ENCODE assay signal across 10 cellular contexts in genomic region chr6:137342607-137343186, GRCh38.
DNase-seq lines count a peak whose midpoint lies in the region; ATAC-seq and TF ChIP-seq lines count a peak whose summit lies in the region.
"Had no signal": no experiment of that assay in that cellular context is flagged by ENCODE, and none has a peak within 500 bp of the region (broad histone marks: within the 10 kb centered on the region; RNA-seq: fewer than 3 reads in every experiment).

No MANE protein-coding gene starts in this region.

- intact Hi-C loops in head of caudate nucleus (cut with DNase I), result no loop called here
- intact Hi-C loops in testis (cut with DNase I; ENCODE audit: low total_unique reads), result no loop called here

- peaks cover 10% of the 10 kb centered on the region for H3K4me1 ChIP-seq in testis

- H4K20me1 ChIP-seq in SU-DHL-6 (ENCODE audit: low read depth, low read length), result no peaks in the 10 kb centered on the region

- peak overlapping the region; percentile 81 for H3K27ac Mint-ChIP-seq in stimulated activated effector memory CD8-positive, alpha-beta T cell treated with anti-CD3 and anti-CD28 coated beads, Interleukin-12 subunit alpha, Interleukin-12 subunit beta, amount 100 ng/mL, for 72 hours

- no peak for TF ChIP-seq POLR2A in testis (IDR thresholded peaks at IDR 0.05)

- no peaks in the 10 kb centered on the region for H3K36me3 Mint-ChIP-seq in stimulated activated effector memory CD8-positive, alpha-beta T cell treated with anti-CD3 and anti-CD28 coated beads, Interleukin-12 subunit alpha, Interleukin-12 subunit beta, amount 100 ng/mL, for 72 hours

- ATAC-seq in stimulated activated effector memory CD8-positive, alpha-beta T cell treated with anti-CD3 and anti-CD28 coated beads, Interleukin-12 subunit alpha, Interleukin-12 subunit beta, amount 100 ng/mL, for 72 hours, result no peak
- ATAC-seq in GM19452 (IDR thresholded peaks at IDR 0.05; ENCODE audit: unreplicated experiment) (no peak), HG02884 (IDR thresholded peaks at IDR 0.05; ENCODE audit: unreplicated experiment) (no peak)

- peaks cover 13% of the 10 kb centered on the region for H3K4me1 Mint-ChIP-seq in stimulated activated effector memory CD8-positive, alpha-beta T cell treated with anti-CD3 and anti-CD28 coated beads, Interleukin-12 subunit alpha, Interleukin-12 subunit beta, amount 100 ng/mL, for 72 hours

- H3K27ac ChIP-seq in SU-DHL-6 (ENCODE audit: low read depth, low read length), result no peak overlapping the region
- H3K27ac ChIP-seq in testis, result no peak overlapping the region
- H3K27ac ChIP-seq: 22Rv1 had no signal

- no peaks in the 10 kb centered on the region for H3F3A ChIP-seq in SU-DHL-6 (ENCODE audit: insufficient read depth)

- TF ChIP-seq CTCF in SU-DHL-6 (IDR thresholded peaks at IDR 0.05; ENCODE audit: insufficient read depth, low read length, poor library complexity, severe bottlenecking) (no peak), testis (IDR thresholded peaks at IDR 0.05) (no peak)

- no peaks in the 10 kb centered on the region for H3K9me3 Mint-ChIP-seq in stimulated activated effector memory CD8-positive, alpha-beta T cell treated with anti-CD3 and anti-CD28 coated beads, Interleukin-12 subunit alpha, Interleukin-12 subunit beta, amount 100 ng/mL, for 72 hours

- peak overlapping the region; percentile 22 for H3K4me3 ChIP-seq in SU-DHL-6 (ENCODE audit: insufficient read depth, low read length, poor library complexity, severe bottlenecking)
- no peak overlapping the region for H3K4me3 ChIP-seq in testis

- H3K9me2 ChIP-seq in SU-DHL-6 (replicated peaks; ENCODE audit: insufficient read depth, low read length), result no peaks in the 10 kb centered on the region

- peak overlapping the region; percentile 47 for H3K4me2 ChIP-seq in SU-DHL-6 (ENCODE audit: low read depth, low read length, poor library complexity, severe bottlenecking)

- peak overlapping the region; percentile 72 for H3K4me3 Mint-ChIP-seq in stimulated activated effector memory CD8-positive, alpha-beta T cell treated with anti-CD3 and anti-CD28 coated beads, Interleukin-12 subunit alpha, Interleukin-12 subunit beta, amount 100 ng/mL, for 72 hours

- no peaks in the 10 kb centered on the region for H3K79me2 ChIP-seq in SU-DHL-6 (ENCODE audit: insufficient read depth, low read length)

- no peaks in the 10 kb centered on the region for H3K27me3 ChIP-seq in SU-DHL-6 (ENCODE audit: low read length)
- H3K27me3 ChIP-seq in testis, result no peaks in the 10 kb centered on the region

- WGBS in testis, 2 donors, result 44 to 50% methylated on average over 12 of the region's 12 CpGs

- peak overlapping the region; percentile 39 for H2AFZ ChIP-seq in SU-DHL-6 (ENCODE audit: low read depth, low read length, severe bottlenecking)

- H3K9ac ChIP-seq in SU-DHL-6 (ENCODE audit: low read length), result no peak overlapping the region

- DNase-seq in DMS 273 (lab: John Stamatoyannopoulos, UW; ENCODE audit: unreplicated experiment) (peak; percentile 37), DMS 273 treated with DMSO at 0.1 percent for 48 hours (lab: John Stamatoyannopoulos, UW) (no peak), head of caudate nucleus (peak in 39 of 42 donors; percentile 26 to 82 (median 57)), testis (no peak)
- DNase-seq in stimulated activated effector memory CD8-positive, alpha-beta T cell treated with anti-CD3 and anti-CD28 coated beads, Interleukin-12 subunit alpha, Interleukin-12 subunit beta, amount 100 ng/mL, for 72 hours (ENCODE audit: low spot score in 2 of 2), result no peak
- DNase-seq: HCEC 1CT had no signal

- H3K9me3 ChIP-seq in SU-DHL-6 (ENCODE audit: insufficient read depth, low read length) (no peaks in the 10 kb centered on the region), testis (no peaks in the 10 kb centered on the region)

- H3K36me3 ChIP-seq in SU-DHL-6 (ENCODE audit: low read length), result no peaks in the 10 kb centered on the region
- H3K36me3 ChIP-seq in testis (ENCODE audit: low read depth, missing control alignments), result no peaks in the 10 kb centered on the region

Comparison
In these comparisons a context has a peak if more than half of its experiments do, and no peak if none do; other contexts are left out.
1. DNase-seq: peak in DMS 273 (single experiment) and head of caudate nucleus (39 of 42); none in DMS 273 treated with DMSO at 0.1 percent for 48 hours (single experiment), stimulated activated effector memory CD8-positive, alpha-beta T cell treated with anti-CD3 and anti-CD28 coated beads, Interleukin-12 subunit alpha, Interleukin-12 subunit beta, amount 100 ng/mL, for 72 hours (0 of 2) and testis (single experiment).